Comparison of ENCODE assay signal across 10 cellular contexts in genomic region chr3:158849747-158850146, GRCh38.
"Had no signal": no experiment of that assay in that cellular context is flagged by ENCODE, and none has a peak within 500 bp of the region (broad histone marks: within the 10 kb centered on the region; RNA-seq: fewer than 3 reads in every experiment).

No MANE protein-coding gene starts in this region.

- DNase-seq: GM23248, GOT3, H7, HFFc6, Kasumi-1, KG1 had no signal

- ATAC-seq: HCT116 had no signal

- H3K4me3 Mint-ChIP-seq: HFFc6, IgD-negative memory B cell had no signal

- H3K27me3 Mint-ChIP-seq: IgD-negative memory B cell had no signal

- H3K36me3 ChIP-seq: HAP-1 had no signal

- H3K27ac ChIP-seq: GM23248, HL-60 had no signal

- H3K36me3 Mint-ChIP-seq: IgD-negative memory B cell had no signal

- H3K9me3 Mint-ChIP-seq: HFFc6 had no signal

- H3K9ac ChIP-seq: GM23248 had no signal

- H3K4me1 ChIP-seq: HAP-1 had no signal

- H3K27ac Mint-ChIP-seq: HFFc6, IgD-negative memory B cell had no signal

- H3K4me3 ChIP-seq: GM23248, HAP-1 had no signal

- H2AFZ ChIP-seq: GM23248 had no signal

- H3K9me3 ChIP-seq: HAP-1 had no signal
